ENCODE assay signal across 1 cellular context in the genomic region with DNA sequence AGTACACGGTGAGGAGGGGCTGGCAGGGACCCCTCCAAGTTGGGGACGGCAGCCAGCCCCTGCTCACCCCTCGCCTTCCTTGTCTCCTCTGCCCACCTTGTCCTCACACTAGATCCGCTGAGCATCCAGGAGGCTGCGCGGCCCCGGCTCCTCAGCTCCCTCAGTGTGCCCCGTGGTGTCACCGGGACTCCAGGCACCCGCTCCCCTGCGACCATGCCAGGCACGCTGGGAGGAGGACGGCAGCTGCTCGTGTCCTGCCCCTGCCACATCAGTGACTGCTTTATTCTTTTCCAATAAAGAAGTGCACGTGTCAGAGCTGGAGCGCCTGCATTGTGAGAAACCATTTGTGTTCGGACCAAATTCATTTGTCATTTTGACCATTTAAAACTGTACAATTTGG.
TF ChIP-seq lines count a peak whose summit lies in the region.

No MANE protein-coding gene starts in this region.

TF ChIP-seq in K562, 482 proteins besides CTCF, POLR2A, EP300 and RAD21:
- TF ChIP-seq SNIP1 (IDR thresholded peaks at IDR 0.05; ENCODE audit: low read depth) (no peak), RBFOX2 (IDR thresholded peaks at IDR 0.05; ENCODE audit: low read depth, low read length) (0 out of 2 replicates have a peak, but pooled peaks have one; percentile 2)
